Comparison of ENCODE assay signal across 30 cellular contexts in the genomic region with DNA sequence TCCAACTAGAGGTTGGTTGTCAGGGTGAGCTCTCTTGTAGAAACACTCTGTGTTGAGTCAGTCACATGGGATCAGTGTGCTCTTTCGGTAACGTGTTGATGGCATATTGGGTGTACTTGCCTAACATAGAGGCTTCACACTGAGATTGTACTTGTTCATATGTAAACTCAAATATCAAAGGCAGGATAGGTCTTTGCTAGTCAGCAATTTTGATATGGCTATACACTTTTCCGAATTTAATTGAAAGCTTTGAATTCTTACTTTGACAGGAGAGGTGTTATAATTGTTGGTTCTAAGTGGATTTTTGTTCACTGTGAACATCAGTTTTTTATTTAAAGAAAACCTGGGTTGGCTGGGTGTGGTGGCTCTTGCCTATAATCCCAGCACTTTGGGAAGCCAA. TPM values are rescaled to one million over a fixed set of nuclear protein-coding genes. Genes with fewer than 3 reads are reported as not detected.
"Had no signal": no experiment of that assay in that cellular context is flagged by ENCODE, and none has a peak within 500 bp of the region (broad histone marks: within the 10 kb centered on the region; RNA-seq: fewer than 3 reads in every experiment).

No MANE protein-coding gene starts in this region.

- H3K27ac Mint-ChIP-seq: natural killer cell treated with Interleukin-12 subunit alpha and Interleukin-12 subunit beta and Interleukin-15 and Interleukin-18, amount 100 ng/mL, for 72 hours; nephron progenitor cell; stimulated activated memory B cell treated with anti-CD40 and anti-IgM and Interleukin-4, amounts not matched to agents 10 μg/mL and 1 μg/mL and 100 μg/mL, for 72 hours; stimulated activated naive CD8-positive, alpha-beta T cell treated with anti-CD3 and anti-CD28 coated beads, Interleukin-15, amount 100 ng/mL, for 72 hours; type B pancreatic cell had no signal

- H3K4me3 ChIP-seq: pancreas, prostate gland, skin epidermis, smooth muscle cell, spleen, suprapubic skin, testis, tibial artery, transverse colon, upper lobe of right lung, uterus had no signal

- DNase-seq: naive thymus-derived CD8-positive, alpha-beta T cell; nephron progenitor cell; nucleus accumbens; pancreas; right cardiac atrium; spleen; stimulated activated CD4-positive, alpha-beta T cell treated with anti-CD3 and anti-CD28 coated beads, Interleukin-12 subunit alpha, Interleukin-12 subunit beta, amount 100 ng/mL, for 4 hours; stimulated activated CD4-positive, alpha-beta T cell treated with anti-CD3 and anti-CD28 coated beads, Interleukin-1b, Interleukin-23, amount 100 ng/mL, for 48 hours; stimulated activated CD4-positive, alpha-beta T cell treated with anti-CD3 and anti-CD28 coated beads, Interleukin-4, amount 100 ng/mL, for 1 hour; stimulated activated CD4-positive, alpha-beta T cell treated with anti-CD3 and anti-CD28 coated beads, Interleukin-4, amount 100 ng/mL, for 4 hours; stimulated activated CD8-positive, alpha-beta memory T cell treated with anti-CD3 and anti-CD28 coated beads, Interleukin-4, amount 100 ng/mL, for 48 hours; stimulated activated naive CD4-positive, alpha-beta T cell; stimulated activated naive CD8-positive, alpha-beta T cell treated with anti-CD3 and anti-CD28 coated beads, Interleukin-15, amount 100 ng/mL, for 72 hours; stimulated activated naive CD8-positive, alpha-beta T cell treated with anti-CD3 and anti-CD28 coated beads, Interleukin-15, Interleukin-2, amounts not matched to agents 100 U/mL and 50 U/mL, for 24 hours; substantia nigra; testis; tibial artery; transverse colon; upper lobe of right lung; uterus had no signal

- H3K9me3 ChIP-seq: neutrophil, pancreas, prostate gland, spleen, suprapubic skin, testis, tibial artery, transverse colon, upper lobe of right lung, uterus had no signal

- H3K27me3 Mint-ChIP-seq: naive thymus-derived CD8-positive, alpha-beta T cell; natural killer cell treated with Interleukin-12 subunit alpha and Interleukin-12 subunit beta and Interleukin-15 and Interleukin-18, amount 100 ng/mL, for 72 hours; stimulated activated memory B cell treated with anti-CD40 and anti-IgM and Interleukin-4, amounts not matched to agents 10 μg/mL and 1 μg/mL and 100 μg/mL, for 72 hours; stimulated activated naive CD8-positive, alpha-beta T cell treated with anti-CD3 and anti-CD28 coated beads, Interleukin-15, amount 100 ng/mL, for 72 hours; type B pancreatic cell had no signal

- H3K36me3 ChIP-seq: neutrophil, pancreas, prostate gland, transverse colon, uterus had no signal

- H3K4me1 ChIP-seq: pancreas, prostate gland, spleen, testis, tibial artery, transverse colon, upper lobe of right lung, uterus had no signal

- H3K27me3 ChIP-seq: neutrophil, pancreas, spleen, suprapubic skin, testis, tibial artery, transverse colon, upper lobe of right lung, uterus had no signal

- FAIRE-seq: pancreas had no signal

- H3K4me1 Mint-ChIP-seq: nephron progenitor cell; stimulated activated memory B cell treated with anti-CD40 and anti-IgM and Interleukin-4, amounts not matched to agents 10 μg/mL and 1 μg/mL and 100 μg/mL, for 72 hours; stimulated activated naive CD8-positive, alpha-beta T cell treated with anti-CD3 and anti-CD28 coated beads, Interleukin-15, amount 100 ng/mL, for 72 hours had no signal

- H3K27ac ChIP-seq: neutrophil, pancreas, prostate gland, skin epidermis, spleen, suprapubic skin, testis, tibial artery, transverse colon, upper lobe of right lung, uterus had no signal

- ATAC-seq: naive thymus-derived CD8-positive, alpha-beta T cell; natural killer cell treated with Interleukin-12 subunit alpha and Interleukin-12 subunit beta and Interleukin-15 and Interleukin-18, amount 100 ng/mL, for 72 hours; pancreas; right cardiac atrium; sciatic nerve; stimulated activated memory B cell treated with anti-CD40 and anti-IgM and Interleukin-4, amounts not matched to agents 10 μg/mL and 1 μg/mL and 100 μg/mL, for 72 hours; stimulated activated naive CD8-positive, alpha-beta T cell treated with anti-CD3 and anti-CD28 coated beads, Interleukin-15, amount 100 ng/mL, for 72 hours; stimulated activated naive CD8-positive, alpha-beta T cell treated with anti-CD3 and anti-CD28 coated beads, Interleukin-15, Interleukin-2, amounts not matched to agents 100 U/mL and 50 U/mL, for 24 hours; upper lobe of right lung had no signal

- H3K4me3 Mint-ChIP-seq: naive thymus-derived CD8-positive, alpha-beta T cell; natural killer cell treated with Interleukin-12 subunit alpha and Interleukin-12 subunit beta and Interleukin-15 and Interleukin-18, amount 100 ng/mL, for 72 hours; nephron progenitor cell; neural crest cell; stimulated activated memory B cell treated with anti-CD40 and anti-IgM and Interleukin-4, amounts not matched to agents 10 μg/mL and 1 μg/mL and 100 μg/mL, for 72 hours; stimulated activated naive CD8-positive, alpha-beta T cell treated with anti-CD3 and anti-CD28 coated beads, Interleukin-15, amount 100 ng/mL, for 72 hours; type B pancreatic cell had no signal

- H3K4me2 ChIP-seq: smooth muscle cell had no signal

- H3K36me3 Mint-ChIP-seq: natural killer cell treated with Interleukin-12 subunit alpha and Interleukin-12 subunit beta and Interleukin-15 and Interleukin-18, amount 100 ng/mL, for 72 hours had no signal

- H3K9me3 Mint-ChIP-seq: naive thymus-derived CD8-positive, alpha-beta T cell; natural killer cell treated with Interleukin-12 subunit alpha and Interleukin-12 subunit beta and Interleukin-15 and Interleukin-18, amount 100 ng/mL, for 72 hours; nephron progenitor cell; neural crest cell; stimulated activated memory B cell treated with anti-CD40 and anti-IgM and Interleukin-4, amounts not matched to agents 10 μg/mL and 1 μg/mL and 100 μg/mL, for 72 hours; stimulated activated naive CD8-positive, alpha-beta T cell treated with anti-CD3 and anti-CD28 coated beads, Interleukin-15, amount 100 ng/mL, for 72 hours; type B pancreatic cell had no signal

RNA-seq across cellular contexts. Expression of gene TGFB2, which starts 16.4 kb away (rescaled TPM):
- polyA plus RNA-seq: naive thymus-derived CD8-positive, alpha-beta T cell had no signal
